14 cellular contexts compared by ENCODE assay signal in the genomic region with DNA sequence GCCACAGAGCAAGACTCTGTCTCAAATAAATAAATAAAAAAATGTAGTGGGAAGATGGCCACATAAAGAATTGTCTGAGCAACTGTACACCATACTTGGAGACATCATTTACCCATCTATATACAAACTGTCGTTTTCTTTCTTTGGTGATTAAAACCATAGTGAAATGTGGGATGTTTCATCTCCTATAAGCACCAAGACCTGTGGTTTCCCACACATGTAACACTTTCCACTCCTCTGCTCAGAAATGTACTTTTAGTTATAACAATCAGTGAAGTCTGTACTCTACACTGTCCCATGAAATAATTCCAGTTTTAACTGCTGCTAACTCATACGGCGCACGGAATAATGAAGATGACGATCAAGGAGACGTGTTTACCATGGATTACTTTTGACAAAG.
"Had no signal": no experiment of that assay in that cellular context is flagged by ENCODE, and none has a peak within 500 bp of the region (broad histone marks: within the 10 kb centered on the region; RNA-seq: fewer than 3 reads in every experiment).

No MANE protein-coding gene starts in this region.

- H3K9me3 ChIP-seq: adrenal gland, ascending aorta, psoas muscle, SJCRH30, tibial artery had no signal

- H3K27ac Mint-ChIP-seq: activated CD4-positive, alpha-beta memory T cell treated with anti-CD3 and anti-CD28 coated beads, Interleukin-2, amount 10 ng/mL, durations not matched to agents 7 days and 5 days; mesothelial cell of epicardium; stimulated activated naive CD8-positive, alpha-beta T cell treated with anti-CD3 and anti-CD28 coated beads, Interleukin-15, Interleukin-2, amounts not matched to agents 100 ng/mL and 50 ng/mL, for 24 hours; WTC11 had no signal

- DNase-seq: kidney, right cardiac atrium, T1000, tibial artery had no signal

- H3K4me3 Mint-ChIP-seq: activated CD4-positive, alpha-beta memory T cell treated with anti-CD3 and anti-CD28 coated beads, Interleukin-2, amount 10 ng/mL, durations not matched to agents 7 days and 5 days; mesothelial cell of epicardium; naive thymus-derived CD8-positive, alpha-beta T cell; stimulated activated naive CD8-positive, alpha-beta T cell treated with anti-CD3 and anti-CD28 coated beads, Interleukin-15, Interleukin-2, amounts not matched to agents 100 ng/mL and 50 ng/mL, for 24 hours; T-cell; WTC11 had no signal

- ATAC-seq: WTC11 had no signal

- H3K4me1 Mint-ChIP-seq: mesothelial cell of epicardium had no signal

- H3K27me3 Mint-ChIP-seq: activated CD4-positive, alpha-beta memory T cell treated with anti-CD3 and anti-CD28 coated beads, Interleukin-2, amount 10 ng/mL, durations not matched to agents 7 days and 5 days; naive thymus-derived CD8-positive, alpha-beta T cell; stimulated activated naive CD8-positive, alpha-beta T cell treated with anti-CD3 and anti-CD28 coated beads, Interleukin-15, Interleukin-2, amounts not matched to agents 100 ng/mL and 50 ng/mL, for 24 hours; T-cell had no signal

- H3K9me3 Mint-ChIP-seq: activated CD4-positive, alpha-beta memory T cell treated with anti-CD3 and anti-CD28 coated beads, Interleukin-2, amount 10 ng/mL, durations not matched to agents 7 days and 5 days; mesothelial cell of epicardium; naive thymus-derived CD8-positive, alpha-beta T cell; stimulated activated naive CD8-positive, alpha-beta T cell treated with anti-CD3 and anti-CD28 coated beads, Interleukin-15, Interleukin-2, amounts not matched to agents 100 ng/mL and 50 ng/mL, for 24 hours; T-cell had no signal
